In genomic region chr10:86691333-86692022, GRCh38 we compare ENCODE assay signal across 1 cellular context.
TF ChIP-seq lines count a peak whose summit lies in the region.

No MANE protein-coding gene starts in this region.

TF ChIP-seq in WTC11, 78 proteins besides CTCF, POLR2A, EP300 and RAD21 (continued from another document):
- TF ChIP-seq ZNF425 (CRISPR knock-in tag; conservative IDR thresholded peaks at IDR 0.05) = no peak
- TF ChIP-seq FOXJ3 (CRISPR knock-in tag; IDR thresholded peaks at IDR 0.05; ENCODE audit: borderline replicate concordance) = no peak
- no peak for TF ChIP-seq MAX (CRISPR knock-in tag; IDR thresholded peaks at IDR 0.05)
- TF ChIP-seq ATF3 (CRISPR knock-in tag; conservative IDR thresholded peaks at IDR 0.05) = no peak
- TF ChIP-seq FOXK1 (CRISPR knock-in tag; IDR thresholded peaks at IDR 0.05) = no peak
- no peak for TF ChIP-seq SOX15 (CRISPR knock-in tag; IDR thresholded peaks at IDR 0.05)
- TF ChIP-seq FOXP1 (CRISPR knock-in tag; IDR thresholded peaks at IDR 0.05; ENCODE audit: borderline replicate concordance) = no peak
- TF ChIP-seq ETV6 (CRISPR knock-in tag; IDR thresholded peaks at IDR 0.05) = no peak
- no peak for TF ChIP-seq USF1 (CRISPR knock-in tag; IDR thresholded peaks at IDR 0.05)
- TF ChIP-seq GRHL2 (CRISPR knock-in tag; IDR thresholded peaks at IDR 0.05; ENCODE audit: insufficient replicate concordance, severe bottlenecking) = no peak
- no peak for TF ChIP-seq TCF7 (CRISPR knock-in tag; IDR thresholded peaks at IDR 0.05; ENCODE audit: low read depth)
- TF ChIP-seq ZBTB21 (CRISPR knock-in tag; IDR thresholded peaks at IDR 0.05; ENCODE audit: borderline replicate concordance) = no peak
- no peak for TF ChIP-seq KAT7 (CRISPR knock-in tag; IDR thresholded peaks at IDR 0.05; ENCODE audit: borderline replicate concordance)
- no peak for TF ChIP-seq OVOL2 (CRISPR knock-in tag; IDR thresholded peaks at IDR 0.05; ENCODE audit: borderline replicate concordance)
